7 cellular contexts compared by ENCODE assay signal in the genomic region with DNA sequence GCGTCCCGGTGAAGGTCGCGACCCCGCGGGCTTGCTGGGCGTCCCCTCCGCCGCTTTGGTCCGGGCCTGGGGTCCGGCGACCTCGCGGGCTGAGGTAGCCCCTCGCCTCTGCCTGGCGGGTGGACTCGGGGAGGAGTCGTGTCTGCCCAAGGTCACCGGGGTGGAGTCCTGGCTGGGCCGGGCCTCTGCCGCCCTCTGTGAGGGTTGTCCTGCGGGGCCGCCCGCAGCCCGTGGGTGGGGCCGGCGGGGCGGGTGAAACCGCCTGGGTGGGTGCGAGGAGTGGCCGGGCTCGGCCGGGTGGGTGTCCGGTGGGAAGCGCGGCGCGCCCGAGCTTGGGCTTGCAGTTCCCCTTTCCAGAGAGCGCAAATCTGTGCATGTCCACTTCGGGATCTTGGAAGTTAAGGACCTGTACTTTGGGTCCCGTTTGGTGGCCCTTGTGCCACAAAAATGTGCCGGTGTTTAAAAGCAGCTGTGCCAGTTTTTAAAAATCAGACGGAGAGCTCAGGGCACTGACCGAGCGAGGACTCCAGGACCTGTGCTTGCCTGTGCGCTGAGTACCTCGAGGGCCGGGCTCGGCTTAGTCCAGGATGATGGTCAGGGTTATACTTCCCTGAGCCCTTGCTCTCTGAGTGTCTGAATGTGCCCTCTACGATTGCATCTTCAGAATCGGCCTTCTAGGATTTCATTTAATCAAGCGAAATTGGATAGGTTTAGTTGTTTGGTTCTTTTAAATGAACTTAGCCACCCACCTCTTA.
DNase-seq lines count a peak whose midpoint lies in the region; ATAC-seq and TF ChIP-seq lines count a peak whose summit lies in the region.
"Not testable (repeated sequence)": the region's sequence is repeated elsewhere in the genome, so short reads cannot be mapped to it uniquely, and the experiment has no call there.

No MANE protein-coding gene starts in this region.

- not testable (repeated sequence) for H3K36me3 Mint-ChIP-seq in WTC11; central memory CD8-positive, alpha-beta T cell (ENCODE audit: insufficient read depth)

- DNase-seq in WTC11 (ENCODE audit: low spot score); central memory CD8-positive, alpha-beta T cell (ENCODE audit: low spot score in 2 of 2); prostate gland (ENCODE audit: low spot score): not testable (repeated sequence)

- not testable (repeated sequence) for H3K27ac ChIP-seq in HEK293 (ENCODE audit: extremely low read depth, low read depth, low read length); iPS-20b (ENCODE audit: low read length); prostate gland

- TF ChIP-seq CTCF in HEK293 (tag by site-specific recombination; IDR thresholded peaks at IDR 0.05); WTC11 (IDR thresholded peaks at IDR 0.05); prostate gland (IDR thresholded peaks at IDR 0.05): not testable (repeated sequence)

- intact Hi-C loops in prostate gland (cut with DNase I): not testable (repeated sequence)

- ATAC-seq in GM18873 (IDR thresholded peaks at IDR 0.05; ENCODE audit: low FRiP score, unreplicated experiment) (peak; percentile 40), HG03469 (IDR thresholded peaks at IDR 0.05; ENCODE audit: unreplicated experiment) (peak; percentile 16), WTC11 (peak; percentile 44)
- peak; percentile 41 for ATAC-seq in central memory CD8-positive, alpha-beta T cell (replicated peaks; ENCODE audit: extremely low read depth, poor library complexity, severe bottlenecking)

- H3K4me3 ChIP-seq in HEK293 (ENCODE audit: low read depth, low read length): peak overlapping the region; percentile 21
- peak overlapping the region; percentile 46; the same call in 1 of the 2 replicates for H3K4me3 ChIP-seq in iPS-20b (ENCODE audit: low read length)
- H3K4me3 ChIP-seq in prostate gland: peak overlapping the region; percentile 45 to 68

- not testable (repeated sequence) for H3K27me3 ChIP-seq in iPS-20b (ENCODE audit: insufficient read depth, low read length); prostate gland (replicated peaks; ENCODE audit: insufficient read depth)

- not testable (repeated sequence) for H3K4me1 Mint-ChIP-seq in WTC11
- peaks cover 15% of the 10 kb centered on the region for H3K4me1 Mint-ChIP-seq in central memory CD8-positive, alpha-beta T cell

- peak overlapping the region; percentile 62 for H3K4me3 Mint-ChIP-seq in WTC11
- H3K4me3 Mint-ChIP-seq in central memory CD8-positive, alpha-beta T cell: peak overlapping the region; percentile 85

- TF ChIP-seq POLR2A in prostate gland (IDR thresholded peaks at IDR 0.05): not testable (repeated sequence)

- POLR2A ChIA-PET in HEK293 (lab: Yijun Ruan, JAX); WTC11 (lab: Charles Lee): not testable (repeated sequence)

- H3K9ac ChIP-seq in iPS-20b (ENCODE audit: low read depth, low read length): not testable (repeated sequence)

- not testable (repeated sequence) for H3K9me3 Mint-ChIP-seq in WTC11; central memory CD8-positive, alpha-beta T cell

- WGBS in prostate gland: 7% methylated on average over 8 of the region's 53 CpGs

- not testable (repeated sequence) for H3K27me3 Mint-ChIP-seq in WTC11 (ENCODE audit: low read depth); central memory CD8-positive, alpha-beta T cell

- not testable (repeated sequence) for H3K9me3 ChIP-seq in HEK293 (ENCODE audit: control insufficient read depth, insufficient read depth, low read depth, low read length); iPS-20b (ENCODE audit: insufficient read depth, low read depth, low read length); prostate gland

- CTCF ChIA-PET in HEK293 (lab: Yijun Ruan, JAX); WTC11 (lab: Charles Lee): not testable (repeated sequence)

- not testable (repeated sequence) for H3K4me1 ChIP-seq in HEK293 (ENCODE audit: control insufficient read depth, insufficient read depth, low read length); iPS-20b (ENCODE audit: insufficient read depth, low read length); prostate gland (replicated peaks)

- H3K36me3 ChIP-seq in HEK293 (ENCODE audit: control insufficient read depth in 2 of 2, insufficient read depth in 1 of 2, low read length in 2 of 2); iPS-20b (ENCODE audit: insufficient read depth, low read depth, low read length); prostate gland: not testable (repeated sequence)

- H3K27ac Mint-ChIP-seq in WTC11; central memory CD8-positive, alpha-beta T cell (ENCODE audit: low read depth): not testable (repeated sequence)
